In genomic region chr6:73713426-73714147, GRCh38 we compare ENCODE assay signal across 12 cellular contexts. TPM values are rescaled to one million over a fixed set of nuclear protein-coding genes. Genes with fewer than 3 reads are reported as not detected.
DNase-seq lines count a peak whose midpoint lies in the region; ATAC-seq and TF ChIP-seq lines count a peak whose summit lies in the region.
"Had no signal": no experiment of that assay in that cellular context is flagged by ENCODE, and none has a peak within 500 bp of the region (broad histone marks: within the 10 kb centered on the region; RNA-seq: fewer than 3 reads in every experiment).

No MANE protein-coding gene starts in this region.

- no peak for TF ChIP-seq CTCF in activated CD8-positive, alpha-beta T cell treated with anti-CD3 and anti-CD28 coated beads for 36 hours (IDR thresholded peaks at IDR 0.05)
- no peak for TF ChIP-seq CTCF in right atrium auricular region (IDR thresholded peaks at IDR 0.05)
- TF ChIP-seq CTCF in suprapubic skin (IDR thresholded peaks at IDR 0.05), result no peak
- no peak for TF ChIP-seq CTCF in Caco-2 (IDR thresholded peaks at IDR 0.05; ENCODE audit: insufficient read depth in 1 of 2, low read depth in 1 of 2, low read length in 1 of 2, severe bottlenecking in 1 of 2, unreplicated experiment in 1 of 2)
- no peak for TF ChIP-seq CTCF in BE2C (IDR thresholded peaks at IDR 0.05; ENCODE audit: low read depth, low read length)

- no peak overlapping the region for H3K27ac Mint-ChIP-seq in activated CD8-positive, alpha-beta T cell treated with anti-CD3 and anti-CD28 coated beads for 36 hours
- no peak overlapping the region for H3K27ac Mint-ChIP-seq in activated CD8-positive, alpha-beta T cell treated with anti-CD3 and anti-CD28 coated beads, Interleukin-2, amount 10 ng/mL, durations not matched to agents 7 days and 5 days
- no peak overlapping the region for H3K27ac Mint-ChIP-seq in Caco-2 (ENCODE audit: unreplicated experiment)

- peaks cover 7% of the 10 kb centered on the region for H3K36me3 Mint-ChIP-seq in activated CD8-positive, alpha-beta T cell treated with anti-CD3 and anti-CD28 coated beads for 36 hours (ENCODE audit: low read depth)
- peaks cover 9% of the 10 kb centered on the region for H3K36me3 Mint-ChIP-seq in activated CD8-positive, alpha-beta T cell treated with anti-CD3 and anti-CD28 coated beads, Interleukin-2, amount 10 ng/mL, durations not matched to agents 7 days and 5 days (ENCODE audit: low read depth)
- no peaks in the 10 kb centered on the region for H3K36me3 Mint-ChIP-seq in Caco-2 (ENCODE audit: insufficient read depth, unreplicated experiment)

- 43% methylated on average over 8 of the region's 8 CpGs for WGBS in suprapubic skin

- no peak overlapping the region for H3K4me3 ChIP-seq in right atrium auricular region
- no peak overlapping the region for H3K4me3 ChIP-seq in suprapubic skin
- H3K4me3 ChIP-seq in Caco-2 (ENCODE audit: low read depth, low read length), result no peak overlapping the region
- H3K4me3 ChIP-seq in BE2C (ENCODE audit: low read depth, low read length), result no peak overlapping the region

- POLR2A ChIA-PET in activated CD8-positive, alpha-beta T cell treated with anti-CD3 and anti-CD28 coated beads for 36 hours (lab: Charles Lee), result interaction anchor here (0.6 kb wide), 1 partner anchor 14 kb away, joined by 3 read pairs; no protein-coding TSS in a partner anchor
- POLR2A ChIA-PET in activated CD8-positive, alpha-beta T cell treated with anti-CD3 and anti-CD28 coated beads, Interleukin-2, amount 10 ng/mL, durations not matched to agents 7 days and 5 days (lab: Charles Lee), result interaction anchor here (0.9 kb wide), 1 partner anchor 8 kb away, joined by 3 read pairs; no protein-coding TSS in a partner anchor
- POLR2A ChIA-PET in Caco-2 (lab: Charles Lee), result interaction anchor here (0.7 kb wide), 1 partner anchor 225 kb away, joined by 4 read pairs; no protein-coding TSS in a partner anchor

- H3K4me3 Mint-ChIP-seq in activated CD8-positive, alpha-beta T cell treated with anti-CD3 and anti-CD28 coated beads for 36 hours, result no peak overlapping the region
- H3K4me3 Mint-ChIP-seq in activated CD8-positive, alpha-beta T cell treated with anti-CD3 and anti-CD28 coated beads, Interleukin-2, amount 10 ng/mL, durations not matched to agents 7 days and 5 days, result no peak overlapping the region
- no peak overlapping the region for H3K4me3 Mint-ChIP-seq in Caco-2 (ENCODE audit: unreplicated experiment)

- no peak for TF ChIP-seq EP300 in suprapubic skin (IDR thresholded peaks at IDR 0.05)

- no peak for DNase-seq in activated CD8-positive, alpha-beta T cell treated with anti-CD3 and anti-CD28 coated beads for 36 hours
- DNase-seq in activated CD8-positive, alpha-beta T cell treated with anti-CD3 and anti-CD28 coated beads, Interleukin-2, amount 10 ng/mL, durations not matched to agents 7 days and 5 days, result no peak
- no peak for DNase-seq in right atrium auricular region (ENCODE audit: low spot score)
- DNase-seq in suprapubic skin (ENCODE audit: low spot score in 2 of 2), result no peak
- DNase-seq in Caco-2, result no peak
- no peak for DNase-seq in NCI-H2227 treated with DMSO at 0.1 percent for 48 hours (lab: John Stamatoyannopoulos, UW)
- no peak for DNase-seq in BE2C
- DNase-seq: GF-D8, GOT3, Karpas-422, NCI-H510A had no signal

- intact Hi-C loops in activated CD8-positive, alpha-beta T cell treated with anti-CD3 and anti-CD28 coated beads for 36 hours (cut with micrococcal nuclease), result no loop called here
- intact Hi-C loops in Caco-2 (cut with micrococcal nuclease; ENCODE audit: unreplicated experiment), result no loop called here

- TF ChIP-seq POLR2A in suprapubic skin (IDR thresholded peaks at IDR 0.05), result no peak

- H3K36me3 ChIP-seq in right atrium auricular region (no peaks in the 10 kb centered on the region), suprapubic skin (no peaks in the 10 kb centered on the region), Caco-2 (ENCODE audit: control insufficient read depth, insufficient read depth, low read length) (no peaks in the 10 kb centered on the region), BE2C (no peaks in the 10 kb centered on the region)

- H3K27ac ChIP-seq in right atrium auricular region, result peak overlapping the region; percentile 57 to 62
- peak overlapping the region; percentile 57 for H3K27ac ChIP-seq in suprapubic skin

- H3K27me3 ChIP-seq in right atrium auricular region (no peaks in the 10 kb centered on the region), suprapubic skin (no peaks in the 10 kb centered on the region), Caco-2 (replicated peaks; ENCODE audit: control insufficient read depth, insufficient read depth, low read length) (no peaks in the 10 kb centered on the region), BE2C (no peaks in the 10 kb centered on the region)

- no peaks in the 10 kb centered on the region for H3K9me3 Mint-ChIP-seq in activated CD8-positive, alpha-beta T cell treated with anti-CD3 and anti-CD28 coated beads for 36 hours
- no peaks in the 10 kb centered on the region for H3K9me3 Mint-ChIP-seq in activated CD8-positive, alpha-beta T cell treated with anti-CD3 and anti-CD28 coated beads, Interleukin-2, amount 10 ng/mL, durations not matched to agents 7 days and 5 days (ENCODE audit: insufficient read depth)
- no peaks in the 10 kb centered on the region for H3K9me3 Mint-ChIP-seq in Caco-2 (ENCODE audit: unreplicated experiment)

- no TSS peak for BruUV-seq in Caco-2 (replicated peaks; lab: Mats Ljungman, UMichigan)

- H3K4me1 ChIP-seq in right atrium auricular region (peaks cover 0 to 15% of the 10 kb centered on the region in 2 donors), suprapubic skin (peaks cover 21% of the 10 kb centered on the region), Caco-2 (peaks cover 11% of the 10 kb centered on the region; the same call in 1 of the 2 replicates), BE2C (no peaks in the 10 kb centered on the region)

- peaks cover 1% of the 10 kb centered on the region for H3K27me3 Mint-ChIP-seq in activated CD8-positive, alpha-beta T cell treated with anti-CD3 and anti-CD28 coated beads for 36 hours
- H3K27me3 Mint-ChIP-seq in activated CD8-positive, alpha-beta T cell treated with anti-CD3 and anti-CD28 coated beads, Interleukin-2, amount 10 ng/mL, durations not matched to agents 7 days and 5 days (ENCODE audit: low read depth), result no peaks in the 10 kb centered on the region
- H3K27me3 Mint-ChIP-seq in Caco-2 (ENCODE audit: insufficient read depth, unreplicated experiment), result peaks cover 2% of the 10 kb centered on the region

- CTCF ChIA-PET in activated CD8-positive, alpha-beta T cell treated with anti-CD3 and anti-CD28 coated beads for 36 hours (lab: Charles Lee), result interaction anchor here (1.1 to 3.4 kb wide), 5 partner anchors 19 to 1495 kb away, joined by 3 to 22 read pairs (median 4); no protein-coding TSS in a partner anchor
- CTCF ChIA-PET in activated CD8-positive, alpha-beta T cell treated with anti-CD3 and anti-CD28 coated beads, Interleukin-2, amount 10 ng/mL, durations not matched to agents 7 days and 5 days (lab: Charles Lee), result interaction anchor here (1.0 to 2.4 kb wide), 8 partner anchors 8 to 1495 kb away, joined by 3 to 11 read pairs (median 6); partner anchors contain the start of genes CD109 and SLC17A5
- CTCF ChIA-PET in Caco-2 (lab: Charles Lee), result interaction anchor here (0.6 kb wide), 2 partner anchors 9 to 36 kb away, joined by 3 to 5 read pairs; no protein-coding TSS in a partner anchor

- H3K4me1 Mint-ChIP-seq in activated CD8-positive, alpha-beta T cell treated with anti-CD3 and anti-CD28 coated beads for 36 hours (ENCODE audit: low read depth), result peaks cover 13% of the 10 kb centered on the region
- H3K4me1 Mint-ChIP-seq in activated CD8-positive, alpha-beta T cell treated with anti-CD3 and anti-CD28 coated beads, Interleukin-2, amount 10 ng/mL, durations not matched to agents 7 days and 5 days (ENCODE audit: low read depth), result peaks cover 11% of the 10 kb centered on the region
- peaks cover 9% of the 10 kb centered on the region for H3K4me1 Mint-ChIP-seq in Caco-2 (ENCODE audit: low read depth, unreplicated experiment)

- ATAC-seq in activated CD8-positive, alpha-beta T cell treated with anti-CD3 and anti-CD28 coated beads for 36 hours, result peak; percentile 27
- no peak for ATAC-seq in activated CD8-positive, alpha-beta T cell treated with anti-CD3 and anti-CD28 coated beads, Interleukin-2, amount 10 ng/mL, durations not matched to agents 7 days and 5 days
- ATAC-seq in SK-N-SH treated with all-trans-retinoic acid at 6 μM for 48 hours, result peak; percentile 12

- H3K9me3 ChIP-seq in right atrium auricular region (no peaks in the 10 kb centered on the region), suprapubic skin (no peaks in the 10 kb centered on the region), Caco-2 (no peaks in the 10 kb centered on the region), BE2C (no peaks in the 10 kb centered on the region)

TF ChIP-seq in SK-N-SH treated with all-trans-retinoic acid at 6 μM for 48 hours, 23 proteins besides CTCF, POLR2A, EP300 and RAD21 (continues in another document):
- TF ChIP-seq ARNTL (CRISPR knock-in tag; IDR thresholded peaks at IDR 0.05; ENCODE audit: borderline replicate concordance, low read depth), result no peak
- TF ChIP-seq CSRNP3 (CRISPR knock-in tag; IDR thresholded peaks at IDR 0.05), result no peak

RNA-seq across cellular contexts. Expression of gene CD109, which starts 17.6 kb away (rescaled TPM):
- total RNA-seq in activated CD8-positive, alpha-beta T cell treated with anti-CD3 and anti-CD28 coated beads for 36 hours, result 10 to 100 TPM in 1 of 2 experiments, 1 to 10 TPM in 1; 9.5 to 10.6 TPM
- total RNA-seq in activated CD8-positive, alpha-beta T cell treated with anti-CD3 and anti-CD28 coated beads, Interleukin-2, amount 10 ng/mL, durations not matched to agents 7 days and 5 days, result 1 to 10 TPM; 4.4 to 5.0 TPM
- total RNA-seq in right atrium auricular region (10 to 100 TPM; 18.7 to 30.1 TPM), suprapubic skin (10 to 100 TPM; 27.5 to 48.2 (median 43.1) TPM), Caco-2 (2022) (0.18 and 0.19 TPM in 2 replicates)
- 0.15 TPM for polyA plus RNA-seq in BE2C (2012; ENCODE audit: insufficient read depth, insufficient read length, low read depth)

RNA-seq across cellular contexts. Expression of gene SLC17A5, which starts 59.8 kb away (rescaled TPM):
- total RNA-seq in activated CD8-positive, alpha-beta T cell treated with anti-CD3 and anti-CD28 coated beads for 36 hours, result 1 to 10 TPM; 4.2 to 5.0 TPM
- total RNA-seq in activated CD8-positive, alpha-beta T cell treated with anti-CD3 and anti-CD28 coated beads, Interleukin-2, amount 10 ng/mL, durations not matched to agents 7 days and 5 days, result 1 to 10 TPM; 5.0 to 5.7 TPM
- total RNA-seq in right atrium auricular region, result 10 to 100 TPM; 10.2 to 11.8 TPM
- 10 to 100 TPM in 2 of 4 donors, 1 to 10 TPM in 2; 8.0 to 14.0 (median 11.2) TPM for total RNA-seq in suprapubic skin
- 13.0 TPM in 2 replicates for total RNA-seq in Caco-2 (2022)
- polyA plus RNA-seq in BE2C (2012; ENCODE audit: insufficient read depth, insufficient read length, low read depth), result 3.5 TPM
